In genomic region chr9:36906492-36906891, GRCh38 we compare ENCODE assay signal across 21 cellular contexts.
"Had no signal": no experiment of that assay in that cellular context is flagged by ENCODE, and none has a peak within 500 bp of the region (broad histone marks: within the 10 kb centered on the region; RNA-seq: fewer than 3 reads in every experiment).

No MANE protein-coding gene starts in this region.

- FAIRE-seq: endometrium, frontal cortex had no signal

- H3K36me3 Mint-ChIP-seq: naive thymus-derived CD4-positive, alpha-beta T cell had no signal

- H3K27ac ChIP-seq: coronary artery, heart left ventricle, psoas muscle, right lobe of liver, stomach, thoracic aorta, transverse colon had no signal

- H3K9me3 ChIP-seq: heart left ventricle, psoas muscle, right lobe of liver, stomach, thoracic aorta, transverse colon had no signal

- H3K27ac Mint-ChIP-seq: naive thymus-derived CD4-positive, alpha-beta T cell; nephron progenitor cell had no signal

- H3K27me3 ChIP-seq: right lobe of liver had no signal

- H3K9me3 Mint-ChIP-seq: naive thymus-derived CD4-positive, alpha-beta T cell; nephron progenitor cell had no signal

- H3K4me3 Mint-ChIP-seq: naive thymus-derived CD4-positive, alpha-beta T cell; nephron progenitor cell had no signal

- ATAC-seq: esophagus mucosa; heart left ventricle; left lobe of liver; naive thymus-derived CD4-positive, alpha-beta T cell; psoas muscle; right lobe of liver had no signal

- DNase-seq: effector CD8-positive, alpha-beta T cell; heart left ventricle; hippocampal formation; naive thymus-derived CD4-positive, alpha-beta T cell; nephron progenitor cell; psoas muscle; retina; right lobe of liver; stimulated activated CD4-positive, alpha-beta T cell treated with anti-CD3 and anti-CD28 coated beads, Interleukin-15, amount 100 ng/mL, for 24 hours; stimulated activated CD4-positive, alpha-beta T cell treated with anti-CD3 and anti-CD28 coated beads, Interleukin-1b, Interleukin-23, amount 100 ng/mL, for 48 hours; stimulated activated CD4-positive, alpha-beta T cell treated with anti-CD3 and anti-CD28 coated beads, Interleukin-4, amount 100 ng/mL, for 24 hours; stimulated activated naive CD4-positive, alpha-beta T cell; stomach; substantia nigra; transverse colon had no signal

- H3K4me1 ChIP-seq: heart left ventricle, psoas muscle, right lobe of liver, stomach, transverse colon had no signal

- H3K4me3 ChIP-seq: coronary artery, heart left ventricle, psoas muscle, right lobe of liver, stomach, thoracic aorta, transverse colon had no signal

- H3K36me3 ChIP-seq: heart left ventricle, right lobe of liver, stomach, thoracic aorta, transverse colon had no signal
